9 cellular contexts compared by ENCODE assay signal in genomic region chr16:68756250-68757051, GRCh38. TPM values are rescaled to one million over a fixed set of nuclear protein-coding genes. Genes with fewer than 3 reads are reported as not detected.
DNase-seq lines count a peak whose midpoint lies in the region; ATAC-seq and TF ChIP-seq lines count a peak whose summit lies in the region.
"Had no signal": no experiment of that assay in that cellular context is flagged by ENCODE, and none has a peak within 500 bp of the region (broad histone marks: within the 10 kb centered on the region; RNA-seq: fewer than 3 reads in every experiment).

No MANE protein-coding gene starts in this region.

- peaks cover 53% of the 10 kb centered on the region for H3K4me1 Mint-ChIP-seq in activated CD8-positive, alpha-beta T cell treated with anti-CD3 and anti-CD28 coated beads, Interleukin-2, amount 10 ng/mL, durations not matched to agents 7 days and 5 days (ENCODE audit: low read depth)
- H3K4me1 Mint-ChIP-seq in memory B cell: peaks cover 20% of the 10 kb centered on the region

- TF ChIP-seq CTCF in GM10248 (IDR thresholded peaks at IDR 0.05; ENCODE audit: control extremely low read depth, extremely low read depth, low read depth, missing control alignments) (no peak), brain microvascular endothelial cell (IDR thresholded peaks at IDR 0.05; ENCODE audit: low read depth, low read length, missing control alignments) (no peak)

- H3K4me3 Mint-ChIP-seq in activated CD8-positive, alpha-beta T cell treated with anti-CD3 and anti-CD28 coated beads, Interleukin-2, amount 10 ng/mL, durations not matched to agents 7 days and 5 days: no peak overlapping the region
- H3K4me3 Mint-ChIP-seq in memory B cell: peak overlapping the region; percentile 48

- H3K36me3 Mint-ChIP-seq in activated CD8-positive, alpha-beta T cell treated with anti-CD3 and anti-CD28 coated beads, Interleukin-2, amount 10 ng/mL, durations not matched to agents 7 days and 5 days (ENCODE audit: low read depth): no peaks in the 10 kb centered on the region
- no peaks in the 10 kb centered on the region for H3K36me3 Mint-ChIP-seq in memory B cell

- CTCF ChIA-PET in GM10248 (lab: Yijun Ruan, JAX): interaction anchor here (0.8 to 2.1 kb wide), 15 partner anchors 10 to 228 kb away, joined by 3 to 7 read pairs (median 4); no protein-coding TSS in a partner anchor
- CTCF ChIA-PET in activated CD8-positive, alpha-beta T cell treated with anti-CD3 and anti-CD28 coated beads, Interleukin-2, amount 10 ng/mL, durations not matched to agents 7 days and 5 days (lab: Charles Lee): interaction anchor here (0.8 to 1.6 kb wide), 6 partner anchors 45 to 235 kb away, joined by 3 to 6 read pairs (median 4); no protein-coding TSS in a partner anchor

- in situ Hi-C loops in brain microvascular endothelial cell (cut with HindIII; ENCODE audit: low pct_ligation_motif_present, low sequenced_read_pairs): no loop called here

- no peaks in the 10 kb centered on the region for H3K4me1 ChIP-seq in aorta (ENCODE audit: control insufficient read depth in 1 of 2, insufficient read depth in 2 of 2, low read length in 2 of 2)

- intact Hi-C loops in aorta (cut with DNase I): no loop called here

- H3K4me3 ChIP-seq in brain microvascular endothelial cell (ENCODE audit: low read depth, low read length) (no peak overlapping the region), aorta (ENCODE audit: low read length in 2 of 2) (no peak overlapping the region)

- WGBS in aorta, 2 donors: 71 to 74% methylated on average over 13 of the region's 13 CpGs

- POLR2A ChIA-PET in GM10248 (lab: Yijun Ruan, JAX): interaction anchor here (1.3 to 2.2 kb wide), 3 partner anchors 13 to 20 kb away, joined by 3 to 13 read pairs (median 11); no protein-coding TSS in a partner anchor
- POLR2A ChIA-PET in activated CD8-positive, alpha-beta T cell treated with anti-CD3 and anti-CD28 coated beads, Interleukin-2, amount 10 ng/mL, durations not matched to agents 7 days and 5 days (lab: Charles Lee): interaction anchor here (1.5 kb wide), 1 partner anchor 20 kb away, joined by 6 read pairs; no protein-coding TSS in a partner anchor

- H3K36me3 ChIP-seq in brain microvascular endothelial cell (replicated peaks) (no peaks in the 10 kb centered on the region), aorta (ENCODE audit: control insufficient read depth in 1 of 2, insufficient read depth in 2 of 2, low read length in 1 of 2) (no peaks in the 10 kb centered on the region)

- H3K27me3 ChIP-seq in brain microvascular endothelial cell (replicated peaks) (no peaks in the 10 kb centered on the region), aorta (ENCODE audit: control insufficient read depth in 1 of 2, insufficient read depth in 2 of 2, low read length in 1 of 2) (no peaks in the 10 kb centered on the region)

- no peaks in the 10 kb centered on the region for H3K9me3 ChIP-seq in aorta (ENCODE audit: control insufficient read depth, low read length)

- ATAC-seq in GM21528 (IDR thresholded peaks at IDR 0.05; ENCODE audit: low FRiP score, unreplicated experiment): peak; percentile 66
- peak; percentile 57 for ATAC-seq in activated CD8-positive, alpha-beta T cell treated with anti-CD3 and anti-CD28 coated beads, Interleukin-2, amount 10 ng/mL, durations not matched to agents 7 days and 5 days
- ATAC-seq in memory B cell (ENCODE audit: low read depth): peak; percentile 86
- no peak for ATAC-seq in aorta (ENCODE audit: low FRiP score)

- TF ChIP-seq RAD21 in Ishikawa (IDR thresholded peaks at IDR 0.05; ENCODE audit: low read depth): no peak; the same call in 1 of the 2 replicates

- DNase-seq in GM10248 (ENCODE audit: extremely low spot score): peak; percentile 80
- peak; percentile 46 for DNase-seq in activated CD8-positive, alpha-beta T cell treated with anti-CD3 and anti-CD28 coated beads, Interleukin-2, amount 10 ng/mL, durations not matched to agents 7 days and 5 days
- peak in 1 of 2 donors; percentile 27 for DNase-seq in memory B cell (ENCODE audit: low spot score in 2 of 2)
- DNase-seq in brain microvascular endothelial cell: no peak
- no peak for DNase-seq in aorta
- DNase-seq in cerebellar cortex (ENCODE audit: low spot score): no peak
- DNase-seq: IMR-90 had no signal

- H3K27ac ChIP-seq in brain microvascular endothelial cell (no peak overlapping the region), aorta (ENCODE audit: low read depth in 1 of 2, low read length in 2 of 2) (no peak overlapping the region)

- H3K9me3 Mint-ChIP-seq in activated CD8-positive, alpha-beta T cell treated with anti-CD3 and anti-CD28 coated beads, Interleukin-2, amount 10 ng/mL, durations not matched to agents 7 days and 5 days (ENCODE audit: insufficient read depth): no peaks in the 10 kb centered on the region
- H3K9me3 Mint-ChIP-seq in memory B cell: no peaks in the 10 kb centered on the region

- TF ChIP-seq EP300 in Ishikawa (IDR thresholded peaks at IDR 0.05; ENCODE audit: borderline replicate concordance): peak; percentile 60; the same call in 1 of the 2 replicates

- no peaks in the 10 kb centered on the region for H3K27me3 Mint-ChIP-seq in activated CD8-positive, alpha-beta T cell treated with anti-CD3 and anti-CD28 coated beads, Interleukin-2, amount 10 ng/mL, durations not matched to agents 7 days and 5 days (ENCODE audit: low read depth)
- H3K27me3 Mint-ChIP-seq in memory B cell: peaks cover 2% of the 10 kb centered on the region

- no peak overlapping the region for H3K27ac Mint-ChIP-seq in activated CD8-positive, alpha-beta T cell treated with anti-CD3 and anti-CD28 coated beads, Interleukin-2, amount 10 ng/mL, durations not matched to agents 7 days and 5 days
- H3K27ac Mint-ChIP-seq in memory B cell: peak overlapping the region; percentile 90

TF ChIP-seq in Ishikawa, 13 proteins besides CTCF, POLR2A, EP300 and RAD21:
- TF ChIP-seq TAF1 (IDR thresholded peaks at IDR 0.05; ENCODE audit: low read depth) (no peak), YY1 (IDR thresholded peaks at IDR 0.05; ENCODE audit: low read depth) (no peak), USF1 (IDR thresholded peaks at IDR 0.05) (no peak), NFIC (IDR thresholded peaks at IDR 0.05) (peak; percentile 19; the same call in 1 of the 2 replicates), TEAD4 (IDR thresholded peaks at IDR 0.05) (peak; percentile 52; the same call in 1 of the 2 replicates), EGR1 (IDR thresholded peaks at IDR 0.05) (no peak), ZBTB7A (IDR thresholded peaks at IDR 0.05; ENCODE audit: low read depth) (no peak), FOXM1 (IDR thresholded peaks at IDR 0.05; ENCODE audit: borderline replicate concordance, low read depth) (no peak), CREB1 (IDR thresholded peaks at IDR 0.05; ENCODE audit: low read depth) (no peak), TCF12 (IDR thresholded peaks at IDR 0.05; ENCODE audit: low read depth) (peak; percentile 80), CEBPB (IDR thresholded peaks at IDR 0.05) (no peak)
- TF ChIP-seq, protein P1, sequence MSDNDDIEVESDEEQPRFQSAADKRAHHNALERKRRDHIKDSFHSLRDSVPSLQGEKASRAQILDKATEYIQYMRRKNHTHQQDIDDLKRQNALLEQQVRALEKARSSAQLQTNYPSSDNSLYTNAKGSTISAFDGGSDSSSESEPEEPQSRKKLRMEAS (IDR thresholded peaks at IDR 0.05): no peak
- TF ChIP-seq, protein P2, sequence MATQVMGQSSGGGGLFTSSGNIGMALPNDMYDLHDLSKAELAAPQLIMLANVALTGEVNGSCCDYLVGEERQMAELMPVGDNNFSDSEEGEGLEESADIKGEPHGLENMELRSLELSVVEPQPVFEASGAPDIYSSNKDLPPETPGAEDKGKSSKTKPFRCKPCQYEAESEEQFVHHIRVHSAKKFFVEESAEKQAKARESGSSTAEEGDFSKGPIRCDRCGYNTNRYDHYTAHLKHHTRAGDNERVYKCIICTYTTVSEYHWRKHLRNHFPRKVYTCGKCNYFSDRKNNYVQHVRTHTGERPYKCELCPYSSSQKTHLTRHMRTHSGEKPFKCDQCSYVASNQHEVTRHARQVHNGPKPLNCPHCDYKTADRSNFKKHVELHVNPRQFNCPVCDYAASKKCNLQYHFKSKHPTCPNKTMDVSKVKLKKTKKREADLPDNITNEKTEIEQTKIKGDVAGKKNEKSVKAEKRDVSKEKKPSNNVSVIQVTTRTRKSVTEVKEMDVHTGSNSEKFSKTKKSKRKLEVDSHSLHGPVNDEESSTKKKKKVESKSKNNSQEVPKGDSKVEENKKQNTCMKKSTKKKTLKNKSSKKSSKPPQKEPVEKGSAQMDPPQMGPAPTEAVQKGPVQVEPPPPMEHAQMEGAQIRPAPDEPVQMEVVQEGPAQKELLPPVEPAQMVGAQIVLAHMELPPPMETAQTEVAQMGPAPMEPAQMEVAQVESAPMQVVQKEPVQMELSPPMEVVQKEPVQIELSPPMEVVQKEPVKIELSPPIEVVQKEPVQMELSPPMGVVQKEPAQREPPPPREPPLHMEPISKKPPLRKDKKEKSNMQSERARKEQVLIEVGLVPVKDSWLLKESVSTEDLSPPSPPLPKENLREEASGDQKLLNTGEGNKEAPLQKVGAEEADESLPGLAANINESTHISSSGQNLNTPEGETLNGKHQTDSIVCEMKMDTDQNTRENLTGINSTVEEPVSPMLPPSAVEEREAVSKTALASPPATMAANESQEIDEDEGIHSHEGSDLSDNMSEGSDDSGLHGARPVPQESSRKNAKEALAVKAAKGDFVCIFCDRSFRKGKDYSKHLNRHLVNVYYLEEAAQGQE (IDR thresholded peaks at IDR 0.05; ENCODE audit: low read depth): no peak

RNA-seq across cellular contexts. Expression of gene CDH1, which starts 19.4 kb away (rescaled TPM):
- total RNA-seq in activated CD8-positive, alpha-beta T cell treated with anti-CD3 and anti-CD28 coated beads, Interleukin-2, amount 10 ng/mL, durations not matched to agents 7 days and 5 days: not detected
- 1 to 10 TPM in 1 of 2 donors, under 1 TPM in 1; 0.29 to 1.0 TPM for total RNA-seq in aorta
- 1 to 10 TPM in 1 of 2 donors, under 1 TPM in 1; 0.23 to 9.6 TPM for polyA plus RNA-seq in aorta
- polyA plus RNA-seq: IMR-90 had no signal

Comparison
In these comparisons a context has a peak if more than half of its experiments do, and no peak if none do; other contexts are left out.
1. DNase-seq: peak in GM10248 (single experiment) and activated CD8-positive, alpha-beta T cell treated with anti-CD3 and anti-CD28 coated beads, Interleukin-2, amount 10 ng/mL, durations not matched to agents 7 days and 5 days (single experiment); none in brain microvascular endothelial cell (single experiment), aorta (0 of 2) and cerebellar cortex (single experiment).